ENCODE assay signal across 17 cellular contexts in genomic region chr2:78416625-78417300, GRCh38.
DNase-seq lines count a peak whose midpoint lies in the region; ATAC-seq, FAIRE-seq and TF ChIP-seq lines count a peak whose summit lies in the region.
"Had no signal": no experiment of that assay in that cellular context is flagged by ENCODE, and none has a peak within 500 bp of the region (broad histone marks: within the 10 kb centered on the region; RNA-seq: fewer than 3 reads in every experiment).

No MANE protein-coding gene starts in this region.

- H2AFZ ChIP-seq in GM12878 (ENCODE audit: control insufficient read depth, low read depth, low read length) (no peak overlapping the region), smooth muscle cell (ENCODE audit: low read depth) (peak overlapping the region; percentile 15)

- H4K20me1 ChIP-seq in GM12878 (ENCODE audit: control insufficient read depth, insufficient read depth) (no peaks in the 10 kb centered on the region), smooth muscle cell (ENCODE audit: low read depth) (no peaks in the 10 kb centered on the region)

- H3K36me3 ChIP-seq in GM12878 (ENCODE audit: control insufficient read depth in 2 of 2, insufficient read depth in 2 of 2, low read length in 1 of 2) = no peaks in the 10 kb centered on the region
- no peaks in the 10 kb centered on the region for H3K36me3 ChIP-seq in smooth muscle cell (ENCODE audit: low read depth)
- H3K36me3 ChIP-seq: Peyer's patch had no signal

- ATAC-seq in GM12878 (peak; percentile 43; the same call in 2 of the 3 replicates), GM21528 (IDR thresholded peaks at IDR 0.05; ENCODE audit: low FRiP score, unreplicated experiment) (no peak), HG03045 (IDR thresholded peaks at IDR 0.05; ENCODE audit: unreplicated experiment) (no peak)
- ATAC-seq: Right ventricle myocardium inferior had no signal

- H3K9me3 ChIP-seq in GM12878 (replicated peaks; ENCODE audit: control insufficient read depth, insufficient read depth, low read length) (no peaks in the 10 kb centered on the region), smooth muscle cell (replicated peaks; ENCODE audit: low read depth) (no peaks in the 10 kb centered on the region)
- H3K9me3 ChIP-seq: Peyer's patch had no signal

- H3K27me3 ChIP-seq in GM12878 (replicated peaks in 1 of 2; ENCODE audit: control insufficient read depth in 2 of 2, insufficient read depth in 2 of 2, low read length in 1 of 2) = no peaks in the 10 kb centered on the region
- no peaks in the 10 kb centered on the region for H3K27me3 ChIP-seq in smooth muscle cell (ENCODE audit: low read depth)
- H3K27me3 ChIP-seq: Peyer's patch had no signal

- H3K4me2 ChIP-seq in GM12878 (ENCODE audit: control insufficient read depth, insufficient read depth) = no peak overlapping the region
- H3K4me2 ChIP-seq in smooth muscle cell = peak overlapping the region; percentile 77

- no peak for TF ChIP-seq EP300 in GM12878 (IDR thresholded peaks at IDR 0.05; ENCODE audit: borderline replicate concordance in 1 of 2, control insufficient read depth in 1 of 2, low read depth in 2 of 2, low read length in 2 of 2)

- RAD21 ChIA-PET in GM12878 (lab: Charles Lee; ENCODE audit: unreplicated experiment) = interaction anchor here (0.6 kb wide), 1 partner anchor 66 kb away, joined by 3 read pairs; no protein-coding TSS in a partner anchor

- FAIRE-seq in GM12878 (lab: Jason Lieb, UNC) = no peak
- FAIRE-seq: H54 had no signal

- no TSS peak for BruUV-seq in GM12878 (replicated peaks; lab: Mats Ljungman, UMichigan)

- no peak for TF ChIP-seq POLR2A in GM12878 (IDR thresholded peaks at IDR 0.05; ENCODE audit: low read depth, low read length)

- H3K4me3 ChIP-seq in GM12878 (no peak overlapping the region), smooth muscle cell (no peak overlapping the region)
- H3K4me3 ChIP-seq: Peyer's patch had no signal

- WGBS in GM12878 (ENCODE audit: insufficient coverage, insufficient replicate concordance, low lambda C conversion rate, missing lambda C conversion rate) = 22% methylated on average over 2 of the region's 2 CpGs
- WGBS in smooth muscle cell (ENCODE audit: low lambda C conversion rate) = 50% methylated on average over 2 of the region's 2 CpGs

- H3K4me1 ChIP-seq in GM12878 (ENCODE audit: control insufficient read depth, insufficient read depth, low read length) (no peaks in the 10 kb centered on the region), smooth muscle cell (ENCODE audit: low read depth) (peaks cover 12% of the 10 kb centered on the region)
- H3K4me1 ChIP-seq: Peyer's patch had no signal

- in situ Hi-C loops in GM12878 (cut with MboI) = no loop called here

- TF ChIP-seq RAD21 in GM12878 (IDR thresholded peaks at IDR 0.05; ENCODE audit: insufficient read depth, low read depth, low read length) = no peak

- H3K27ac ChIP-seq in GM12878 (ENCODE audit: control insufficient read depth, insufficient read depth) = no peak overlapping the region
- peak overlapping the region; percentile 99 for H3K27ac ChIP-seq in smooth muscle cell (ENCODE audit: low read depth)
- H3K27ac ChIP-seq: Peyer's patch had no signal

- DNase-seq in NCI-H146 (lab: John Stamatoyannopoulos, UW) = peak; percentile 33
- no peak for DNase-seq in NCI-H146 treated with DMSO at 0.1 percent for 48 hours (lab: John Stamatoyannopoulos, UW; ENCODE audit: unreplicated experiment)
- peak; percentile 23 for DNase-seq in NCI-H460 (ENCODE audit: extremely low read depth, low read depth)
- DNase-seq in GM12878 (ENCODE audit: low read depth, low spot score) = no peak
- DNase-seq in smooth muscle cell (lab: John Stamatoyannopoulos, UW; ENCODE audit: unreplicated experiment) = no peak
- DNase-seq in GM20000 (ENCODE audit: low spot score) = no peak
- DNase-seq: CD4-positive, CD25-positive, alpha-beta regulatory T cell; COR-L47; HFFc6; IMR-90; NCI-H1694; NCI-H510A; Peyer's patch had no signal

- intact Hi-C loops in GM12878 (cut with micrococcal nuclease; ENCODE audit: unreplicated experiment) = no loop called here

- CTCF ChIA-PET in GM12878 (lab: Yijun Ruan, JAX) = interaction anchor here (1.1 kb wide), 1 partner anchor 55 kb away, joined by 3 read pairs; no protein-coding TSS in a partner anchor

- SMC1A ChIA-PET in GM12878 (lab: Charles Lee; ENCODE audit: uncharacterized antibody, unreplicated experiment) = interaction anchor here (0.6 to 1.1 kb wide), 2 partner anchors 7 to 58 kb away, joined by 3 read pairs; no protein-coding TSS in a partner anchor

- no peaks in the 10 kb centered on the region for H3F3A ChIP-seq in smooth muscle cell (ENCODE audit: low read depth)

- no peak for TF ChIP-seq CTCF in GM12878 (IDR thresholded peaks at IDR 0.05 in 2 of 3, conservative IDR thresholded peaks at IDR 0.05 in 1 of 3; ENCODE audit: control insufficient read depth in 2 of 3, extremely low read depth in 1 of 3, insufficient read depth in 1 of 3, low read depth in 3 of 3, low read length in 3 of 3)
- TF ChIP-seq CTCF in smooth muscle cell (IDR thresholded peaks at IDR 0.05; ENCODE audit: borderline replicate concordance, insufficient read depth, poor library complexity, severe bottlenecking) = no peak
- no peak for TF ChIP-seq CTCF in GM20000 (IDR thresholded peaks at IDR 0.05; ENCODE audit: extremely low read depth, missing control alignments)

- POLR2A ChIA-PET in GM12878 (lab: Charles Lee) = no interaction called here

- H3K9ac ChIP-seq in GM12878 (ENCODE audit: control insufficient read depth, insufficient read depth, low read length) (no peak overlapping the region), smooth muscle cell (ENCODE audit: low read depth) (peak overlapping the region; percentile 80)

- H3K79me2 ChIP-seq in GM12878 (ENCODE audit: control insufficient read depth, insufficient read depth, low read length) = no peaks in the 10 kb centered on the region
- H3K79me2 ChIP-seq in smooth muscle cell (ENCODE audit: low read depth) = no peaks in the 10 kb centered on the region

TF ChIP-seq in GM12878, 131 proteins besides CTCF, POLR2A, EP300 and RAD21:
- TF ChIP-seq PBX3 (IDR thresholded peaks at IDR 0.05; ENCODE audit: insufficient replicate concordance, low read depth, low read length) (no peak), ZBTB40 (IDR thresholded peaks at IDR 0.05; ENCODE audit: borderline replicate concordance) (peak; percentile 43; the same call in 1 of the 2 replicates), CEBPB (IDR thresholded peaks at IDR 0.05; ENCODE audit: borderline replicate concordance in 1 of 2, low read depth in 2 of 2, low read length in 2 of 2) (no peak), RBBP5 (conservative IDR thresholded peaks at IDR 0.05) (no peak)

Comparison
In these comparisons a context has a peak if more than half of its experiments do, and no peak if none do; other contexts are left out.
1. DNase-seq: peak in NCI-H146 (single experiment) and NCI-H460 (single experiment); none in NCI-H146 treated with DMSO at 0.1 percent for 48 hours (single experiment), GM12878 (single experiment), smooth muscle cell (single experiment) and GM20000 (single experiment).